1 cellular context compared by ENCODE assay signal in the genomic region with DNA sequence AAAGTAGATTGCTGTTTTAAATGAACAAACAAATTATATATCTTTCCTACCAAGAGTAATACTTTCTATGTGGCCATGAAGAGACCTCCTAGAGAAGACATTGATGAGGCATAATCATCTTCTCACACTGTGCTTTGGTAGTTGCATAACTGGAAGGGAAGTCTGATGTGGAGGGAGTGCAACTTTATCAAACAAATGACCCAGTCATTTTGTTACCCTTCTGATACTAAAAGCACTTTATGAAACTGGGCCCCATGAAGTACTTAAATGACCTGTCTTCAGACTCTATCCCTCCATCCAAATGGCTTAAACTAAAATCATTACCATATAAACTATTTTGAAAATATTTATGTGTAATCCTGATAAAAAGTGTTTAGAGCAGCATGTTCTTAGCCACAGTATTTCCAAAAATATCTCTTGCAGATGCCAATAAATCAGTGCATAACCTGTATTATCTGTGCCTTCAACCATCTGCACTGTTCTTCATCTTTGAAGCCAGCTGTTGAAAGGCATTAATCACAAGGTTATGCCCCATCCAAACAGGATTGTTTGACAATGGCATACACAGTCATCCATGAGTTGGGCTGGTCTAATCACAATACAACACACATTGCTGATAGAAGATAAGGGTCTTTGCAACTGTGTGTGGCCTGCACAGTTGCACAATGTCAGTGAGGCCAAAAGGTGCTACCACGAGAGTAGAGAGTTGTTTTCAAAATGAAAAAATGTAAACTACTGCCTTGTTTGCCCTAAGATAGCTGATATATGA.
TF ChIP-seq lines count a peak whose summit lies in the region.

No MANE protein-coding gene starts in this region.

TF ChIP-seq in K562, 482 proteins besides CTCF, POLR2A, EP300 and RAD21 (continued from another document and continues in another):
- no peak for TF ChIP-seq ZBTB2 (IDR thresholded peaks at IDR 0.05)
- TF ChIP-seq, protein P1, sequence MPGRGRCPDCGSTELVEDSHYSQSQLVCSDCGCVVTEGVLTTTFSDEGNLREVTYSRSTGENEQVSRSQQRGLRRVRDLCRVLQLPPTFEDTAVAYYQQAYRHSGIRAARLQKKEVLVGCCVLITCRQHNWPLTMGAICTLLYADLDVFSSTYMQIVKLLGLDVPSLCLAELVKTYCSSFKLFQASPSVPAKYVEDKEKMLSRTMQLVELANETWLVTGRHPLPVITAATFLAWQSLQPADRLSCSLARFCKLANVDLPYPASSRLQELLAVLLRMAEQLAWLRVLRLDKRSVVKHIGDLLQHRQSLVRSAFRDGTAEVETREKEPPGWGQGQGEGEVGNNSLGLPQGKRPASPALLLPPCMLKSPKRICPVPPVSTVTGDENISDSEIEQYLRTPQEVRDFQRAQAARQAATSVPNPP (IDR thresholded peaks at IDR 0.05; ENCODE audit: borderline replicate concordance, insufficient read depth, insufficient read length) = no peak
- peak; percentile 93 for TF ChIP-seq HES1 (IDR thresholded peaks at IDR 0.05; ENCODE audit: low read depth)
- TF ChIP-seq NR3C1 (CRISPR knock-in tag; IDR thresholded peaks at IDR 0.05) = no peak
- no peak for TF ChIP-seq CHCHD3 (CRISPR knock-in tag; IDR thresholded peaks at IDR 0.05)
- 0 out of 2 replicates have a peak, but pooled peaks have one; percentile 69 for TF ChIP-seq ZNF449 (CRISPR knock-in tag; IDR thresholded peaks at IDR 0.05)
- TF ChIP-seq FOXK2 (conservative IDR thresholded peaks at IDR 0.05 in 1 of 2, IDR thresholded peaks at IDR 0.05 in 1 of 2; ENCODE audit: low read depth in 2 of 2) = no peak
- peak; percentile 94 for TF ChIP-seq ARID1B (IDR thresholded peaks at IDR 0.05)
- TF ChIP-seq NCOA2 (IDR thresholded peaks at IDR 0.05; ENCODE audit: partially characterized antibody in 2 of 2) = peak in 1 of 2 experiments; percentile 25
- TF ChIP-seq POLR2G (IDR thresholded peaks at IDR 0.05; ENCODE audit: low read depth, low read length) = no peak
- TF ChIP-seq THRA (IDR thresholded peaks at IDR 0.05) = no peak
- TF ChIP-seq, protein P2, sequence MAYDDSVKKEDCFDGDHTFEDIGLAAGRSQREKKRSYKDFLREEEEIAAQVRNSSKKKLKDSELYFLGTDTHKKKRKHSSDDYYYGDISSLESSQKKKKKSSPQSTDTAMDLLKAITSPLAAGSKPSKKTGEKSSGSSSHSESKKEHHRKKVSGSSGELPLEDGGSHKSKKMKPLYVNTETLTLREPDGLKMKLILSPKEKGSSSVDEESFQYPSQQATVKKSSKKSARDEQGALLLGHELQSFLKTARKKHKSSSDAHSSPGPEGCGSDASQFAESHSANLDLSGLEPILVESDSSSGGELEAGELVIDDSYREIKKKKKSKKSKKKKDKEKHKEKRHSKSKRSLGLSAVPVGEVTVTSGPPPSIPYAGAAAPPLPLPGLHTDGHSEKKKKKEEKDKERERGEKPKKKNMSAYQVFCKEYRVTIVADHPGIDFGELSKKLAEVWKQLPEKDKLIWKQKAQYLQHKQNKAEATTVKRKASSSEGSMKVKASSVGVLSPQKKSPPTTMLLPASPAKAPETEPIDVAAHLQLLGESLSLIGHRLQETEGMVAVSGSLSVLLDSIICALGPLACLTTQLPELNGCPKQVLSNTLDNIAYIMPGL (CRISPR knock-in tag; IDR thresholded peaks at IDR 0.05) = no peak
- TF ChIP-seq PPARD (CRISPR knock-in tag; IDR thresholded peaks at IDR 0.05) = no peak
- no peak for TF ChIP-seq TAF9B (IDR thresholded peaks at IDR 0.05; ENCODE audit: partially characterized antibody)
- TF ChIP-seq TOE1 (IDR thresholded peaks at IDR 0.05; ENCODE audit: borderline replicate concordance) = no peak
- no peak for TF ChIP-seq TOE1 (CRISPR knock-in tag; IDR thresholded peaks at IDR 0.05; ENCODE audit: borderline replicate concordance, low read depth)
- TF ChIP-seq CBFB (CRISPR knock-in tag; IDR thresholded peaks at IDR 0.05) = no peak
- no peak for TF ChIP-seq RBM34 (IDR thresholded peaks at IDR 0.05; ENCODE audit: borderline replicate concordance, insufficient read depth, low read length)
- no peak for TF ChIP-seq NEUROD1 (IDR thresholded peaks at IDR 0.05; ENCODE audit: borderline replicate concordance, low read depth, low read length, partially characterized antibody)
- no peak for TF ChIP-seq RBFOX2 (IDR thresholded peaks at IDR 0.05; ENCODE audit: low read depth, low read length)
- TF ChIP-seq SAFB2 (IDR thresholded peaks at IDR 0.05; ENCODE audit: borderline replicate concordance, low read depth, low read length, severe bottlenecking) = no peak
- no peak for TF ChIP-seq HDGF (IDR thresholded peaks at IDR 0.05)
- TF ChIP-seq POLR2AphosphoS2 (IDR thresholded peaks at IDR 0.05; ENCODE audit: low read length) = no peak
- TF ChIP-seq ZNF778 (CRISPR knock-in tag; IDR thresholded peaks at IDR 0.05) = no peak
- TF ChIP-seq, protein P3, sequence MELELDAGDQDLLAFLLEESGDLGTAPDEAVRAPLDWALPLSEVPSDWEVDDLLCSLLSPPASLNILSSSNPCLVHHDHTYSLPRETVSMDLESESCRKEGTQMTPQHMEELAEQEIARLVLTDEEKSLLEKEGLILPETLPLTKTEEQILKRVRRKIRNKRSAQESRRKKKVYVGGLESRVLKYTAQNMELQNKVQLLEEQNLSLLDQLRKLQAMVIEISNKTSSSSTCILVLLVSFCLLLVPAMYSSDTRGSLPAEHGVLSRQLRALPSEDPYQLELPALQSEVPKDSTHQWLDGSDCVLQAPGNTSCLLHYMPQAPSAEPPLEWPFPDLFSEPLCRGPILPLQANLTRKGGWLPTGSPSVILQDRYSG (tag; conservative IDR thresholded peaks at IDR 0.05; ENCODE audit: low read depth) = peak; percentile 77; the same call in 1 of the 2 replicates
- TF ChIP-seq ZNF445 (CRISPR knock-in tag; IDR thresholded peaks at IDR 0.05; ENCODE audit: low read depth) = no peak
- 0 out of 2 replicates have a peak, but pooled peaks have one; percentile 41 for TF ChIP-seq ZNF79 (CRISPR knock-in tag; IDR thresholded peaks at IDR 0.05; ENCODE audit: low read depth)
- no peak for TF ChIP-seq ZNF280B (CRISPR knock-in tag; IDR thresholded peaks at IDR 0.05)
- TF ChIP-seq, protein P4, sequence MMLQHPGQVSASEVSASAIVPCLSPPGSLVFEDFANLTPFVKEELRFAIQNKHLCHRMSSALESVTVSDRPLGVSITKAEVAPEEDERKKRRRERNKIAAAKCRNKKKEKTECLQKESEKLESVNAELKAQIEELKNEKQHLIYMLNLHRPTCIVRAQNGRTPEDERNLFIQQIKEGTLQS (IDR thresholded peaks at IDR 0.05) = peak; percentile 64
- TF ChIP-seq, protein P4 (CRISPR knock-in tag; conservative IDR thresholded peaks at IDR 0.05) = no peak
- TF ChIP-seq OTX1 (CRISPR knock-in tag; IDR thresholded peaks at IDR 0.05) = peak; percentile 81; the same call in 1 of the 2 replicates
- TF ChIP-seq E2F6 (IDR thresholded peaks at IDR 0.05; ENCODE audit: borderline replicate concordance in 1 of 2, extremely low read depth in 1 of 2, insufficient read depth in 1 of 2, insufficient read length in 1 of 2, low read depth in 1 of 2, low read length in 1 of 2, poor library complexity in 1 of 2, severe bottlenecking in 1 of 2) = no peak
- TF ChIP-seq, protein P5, sequence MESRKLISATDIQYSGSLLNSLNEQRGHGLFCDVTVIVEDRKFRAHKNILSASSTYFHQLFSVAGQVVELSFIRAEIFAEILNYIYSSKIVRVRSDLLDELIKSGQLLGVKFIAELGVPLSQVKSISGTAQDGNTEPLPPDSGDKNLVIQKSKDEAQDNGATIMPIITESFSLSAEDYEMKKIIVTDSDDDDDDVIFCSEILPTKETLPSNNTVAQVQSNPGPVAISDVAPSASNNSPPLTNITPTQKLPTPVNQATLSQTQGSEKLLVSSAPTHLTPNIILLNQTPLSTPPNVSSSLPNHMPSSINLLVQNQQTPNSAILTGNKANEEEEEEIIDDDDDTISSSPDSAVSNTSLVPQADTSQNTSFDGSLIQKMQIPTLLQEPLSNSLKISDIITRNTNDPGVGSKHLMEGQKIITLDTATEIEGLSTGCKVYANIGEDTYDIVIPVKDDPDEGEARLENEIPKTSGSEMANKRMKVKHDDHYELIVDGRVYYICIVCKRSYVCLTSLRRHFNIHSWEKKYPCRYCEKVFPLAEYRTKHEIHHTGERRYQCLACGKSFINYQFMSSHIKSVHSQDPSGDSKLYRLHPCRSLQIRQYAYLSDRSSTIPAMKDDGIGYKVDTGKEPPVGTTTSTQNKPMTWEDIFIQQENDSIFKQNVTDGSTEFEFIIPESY (CRISPR knock-in tag; IDR thresholded peaks at IDR 0.05) = no peak
- TF ChIP-seq SRSF9 (IDR thresholded peaks at IDR 0.05; ENCODE audit: borderline replicate concordance, low read depth, low read length) = no peak
- peak; percentile 93 for TF ChIP-seq PML (IDR thresholded peaks at IDR 0.05; ENCODE audit: low read length)
- no peak for TF ChIP-seq KLF1 (tag; IDR thresholded peaks at IDR 0.05)
- TF ChIP-seq TCF3 (CRISPR knock-in tag; IDR thresholded peaks at IDR 0.05) = peak; percentile 89
- TF ChIP-seq SP2 (IDR thresholded peaks at IDR 0.05; ENCODE audit: extremely low read depth, low read depth, low read length, poor library complexity, severe bottlenecking) = no peak
- no peak for TF ChIP-seq PHTF2 (CRISPR knock-in tag; IDR thresholded peaks at IDR 0.05)
- no peak for TF ChIP-seq KDM4B (IDR thresholded peaks at IDR 0.05; ENCODE audit: borderline replicate concordance in 2 of 2, low read depth in 1 of 2)
